Comparison of ENCODE assay signal across 17 cellular contexts in genomic region chr2:160635488-160635887, GRCh38.
DNase-seq lines count a peak whose midpoint lies in the region; ATAC-seq, FAIRE-seq and TF ChIP-seq lines count a peak whose summit lies in the region.
"Had no signal": no experiment of that assay in that cellular context is flagged by ENCODE, and none has a peak within 500 bp of the region (broad histone marks: within the 10 kb centered on the region; RNA-seq: fewer than 3 reads in every experiment).

No MANE protein-coding gene starts in this region.

- TF ChIP-seq POLR2A in H54 (IDR thresholded peaks at IDR 0.05; ENCODE audit: low read depth, low read length) (no peak), heart left ventricle (IDR thresholded peaks at IDR 0.05) (no peak)

- peak overlapping the region in 4 of 12 donors; percentile 5 to 28 (median 12) for H3K27ac ChIP-seq in heart left ventricle
- H3K27ac ChIP-seq: dorsolateral prefrontal cortex, prostate gland had no signal

- DNase-seq in H54 (ENCODE audit: insufficient read length, low spot score) (no peak), astrocyte of the hippocampus (ENCODE audit: low read depth, low spot score) (peak; percentile 32), heart left ventricle (peak in 3 of 5 donors; percentile 13 to 60 (median 29)), GM19238 (ENCODE audit: insufficient read length, low spot score) (no peak)
- DNase-seq in stimulated activated effector memory CD8-positive, alpha-beta T cell treated with anti-CD3 and anti-CD28 coated beads, Interleukin-12 subunit alpha, Interleukin-12 subunit beta, amount 100 ng/mL, for 72 hours (ENCODE audit: low spot score in 2 of 2): no peak
- DNase-seq: dorsolateral prefrontal cortex; foreskin melanocyte; NCI-H1105 treated with DMSO at 0.1 percent for 48 hours; stimulated activated CD4-positive, alpha-beta T cell treated with anti-CD3 and anti-CD28 coated beads, Interleukin-1b, Interleukin-23, amount 100 ng/mL, for 48 hours; stimulated activated CD8-positive, alpha-beta memory T cell treated with anti-CD3 and anti-CD28 coated beads, Interleukin-4, amount 100 ng/mL, for 48 hours had no signal

- H3K9me3 Mint-ChIP-seq in stimulated activated effector memory CD8-positive, alpha-beta T cell treated with anti-CD3 and anti-CD28 coated beads, Interleukin-12 subunit alpha, Interleukin-12 subunit beta, amount 100 ng/mL, for 72 hours: peaks cover 13% of the 10 kb centered on the region

- no peak overlapping the region for H3K27ac Mint-ChIP-seq in stimulated activated effector memory CD8-positive, alpha-beta T cell treated with anti-CD3 and anti-CD28 coated beads, Interleukin-12 subunit alpha, Interleukin-12 subunit beta, amount 100 ng/mL, for 72 hours
- H3K27ac Mint-ChIP-seq: T-helper 1 cell treated with Interleukin-12 subunit alpha and Interleukin-12 subunit beta and Interleukin-4 antibody, amounts not matched to agents 30 μg/mL and 1 μg/mL, for 36 hours had no signal

- peaks cover 0 to 30% (median 13%) of the 10 kb centered on the region in 12 donors for H3K9me3 ChIP-seq in heart left ventricle
- H3K9me3 ChIP-seq: prostate gland had no signal

- ATAC-seq in heart left ventricle (peak; percentile 20 to 89 (median 73)), HG03159 (IDR thresholded peaks at IDR 0.05; ENCODE audit: unreplicated experiment) (no peak), HG03460 (IDR thresholded peaks at IDR 0.05; ENCODE audit: unreplicated experiment) (no peak), GM19328 (IDR thresholded peaks at IDR 0.05; ENCODE audit: unreplicated experiment) (no peak)
- ATAC-seq in stimulated activated effector memory CD8-positive, alpha-beta T cell treated with anti-CD3 and anti-CD28 coated beads, Interleukin-12 subunit alpha, Interleukin-12 subunit beta, amount 100 ng/mL, for 72 hours: peak; percentile 31
- ATAC-seq: Panc1 had no signal

- intact Hi-C loops in heart left ventricle (cut with DNase I): no loop called here

- peak; percentile 23 for FAIRE-seq in H54 (lab: Jason Lieb, UNC)
- FAIRE-seq: islet of Langerhans had no signal

- no peaks in the 10 kb centered on the region for H3K36me3 ChIP-seq in heart left ventricle
- H3K36me3 ChIP-seq: prostate gland had no signal

- no peaks in the 10 kb centered on the region for H3K27me3 ChIP-seq in heart left ventricle

- H3K4me1 Mint-ChIP-seq in stimulated activated effector memory CD8-positive, alpha-beta T cell treated with anti-CD3 and anti-CD28 coated beads, Interleukin-12 subunit alpha, Interleukin-12 subunit beta, amount 100 ng/mL, for 72 hours: no peaks in the 10 kb centered on the region

- H3K4me3 ChIP-seq in heart left ventricle: no peak overlapping the region
- H3K4me3 ChIP-seq: prostate gland had no signal

- no peak for TF ChIP-seq CTCF in heart left ventricle (IDR thresholded peaks at IDR 0.05)

- peaks cover 0 to 29% (median 15%) of the 10 kb centered on the region in 12 donors for H3K4me1 ChIP-seq in heart left ventricle
- H3K4me1 ChIP-seq: prostate gland had no signal

- WGBS in heart left ventricle, 4 donors: 0 to 9% (median 1%) methylated on average over 2 of the region's 2 CpGs

- no peak overlapping the region for H3K4me3 Mint-ChIP-seq in stimulated activated effector memory CD8-positive, alpha-beta T cell treated with anti-CD3 and anti-CD28 coated beads, Interleukin-12 subunit alpha, Interleukin-12 subunit beta, amount 100 ng/mL, for 72 hours
- H3K4me3 Mint-ChIP-seq: T-helper 1 cell treated with Interleukin-12 subunit alpha and Interleukin-12 subunit beta and Interleukin-4 antibody, amounts not matched to agents 30 μg/mL and 1 μg/mL, for 36 hours had no signal

- H3K36me3 Mint-ChIP-seq in stimulated activated effector memory CD8-positive, alpha-beta T cell treated with anti-CD3 and anti-CD28 coated beads, Interleukin-12 subunit alpha, Interleukin-12 subunit beta, amount 100 ng/mL, for 72 hours: no peaks in the 10 kb centered on the region

Comparison
In these comparisons a context has a peak if more than half of its experiments do, and no peak if none do; other contexts are left out.
1. DNase-seq: peak in astrocyte of the hippocampus (single experiment) and heart left ventricle (3 of 5); none in H54 (single experiment), stimulated activated effector memory CD8-positive, alpha-beta T cell treated with anti-CD3 and anti-CD28 coated beads, Interleukin-12 subunit alpha, Interleukin-12 subunit beta, amount 100 ng/mL, for 72 hours (0 of 2) and GM19238 (single experiment).
2. ATAC-seq: peak in heart left ventricle (4 of 4) and stimulated activated effector memory CD8-positive, alpha-beta T cell treated with anti-CD3 and anti-CD28 coated beads, Interleukin-12 subunit alpha, Interleukin-12 subunit beta, amount 100 ng/mL, for 72 hours (single experiment); none in HG03159 (single experiment), HG03460 (single experiment) and GM19328 (single experiment).